In the genomic region with DNA sequence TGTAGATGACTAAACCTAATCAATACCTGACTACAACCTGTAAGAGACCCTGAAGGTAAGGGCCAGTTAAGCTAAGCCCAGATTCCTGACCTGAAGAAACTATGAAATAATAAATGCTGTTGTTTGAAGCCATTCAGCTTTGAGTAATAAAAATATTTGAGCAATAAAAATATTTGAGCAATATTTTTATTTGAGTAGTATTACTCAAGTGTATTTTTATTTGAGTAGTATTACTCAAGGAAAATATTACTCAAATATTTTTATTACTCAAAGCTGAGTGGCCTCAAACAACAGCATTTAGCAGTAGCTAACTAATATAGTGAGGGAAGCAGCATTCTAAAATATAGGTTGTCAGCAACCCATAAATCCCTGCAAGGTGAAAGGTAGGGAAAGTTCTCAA, we compare ENCODE assay signal across 21 cellular contexts.
A peak's percentile ranks its signal among the peaks of the same experiment; 100 is the strongest.
DNase-seq lines count a peak whose midpoint lies in the region; ATAC-seq, FAIRE-seq and TF ChIP-seq lines count a peak whose summit lies in the region.
"Had no signal": no experiment of that assay in that cellular context is flagged by ENCODE, and none has a peak within 500 bp of the region (broad histone marks: within the 10 kb centered on the region; RNA-seq: fewer than 3 reads in every experiment).

No MANE protein-coding gene starts in this region.

- H3K4me3 ChIP-seq in A549 (no peak overlapping the region), PC-3 (ENCODE audit: low read length) (no peak overlapping the region)
- H3K4me3 ChIP-seq: BLaER1 treated with 17β-estradiol and CSF1 and Interleukin-3, amounts not matched to agents 10 nM and 100 nM had no signal

- H3K9ac ChIP-seq in PC-3 (ENCODE audit: low read length), result no peak overlapping the region
- H3K9ac ChIP-seq: BLaER1 treated with 17β-estradiol and CSF1 and Interleukin-3, amounts not matched to agents 10 nM and 100 nM had no signal

- POLR2A ChIA-PET in A549 (lab: Yijun Ruan, JAX) (interaction anchor here (0.6 to 1.2 kb wide), 3 partner anchors 139 to 144 kb away, joined by 3 read pairs; partner anchors contain the start of gene RARB), PC-3 (lab: Charles Lee; ENCODE audit: unreplicated experiment) (no interaction called here)

- H3K9me3 ChIP-seq in A549 (no peaks in the 10 kb centered on the region), PC-3 (ENCODE audit: low read length) (peaks cover 11% of the 10 kb centered on the region)
- H3K9me3 ChIP-seq: BLaER1 treated with 17β-estradiol and CSF1 and Interleukin-3, amounts not matched to agents 10 nM and 100 nM; Caco-2 had no signal

- TF ChIP-seq POLR2A in A549 (IDR thresholded peaks at IDR 0.05; ENCODE audit: low read length), result no peak

- CTCF ChIA-PET in A549 (lab: Yijun Ruan, JAX) (no interaction called here), PC-3 (lab: Charles Lee) (no interaction called here)

- no peaks in the 10 kb centered on the region for H4K20me1 ChIP-seq in PC-3 (ENCODE audit: low read length)
- H4K20me1 ChIP-seq: BLaER1 treated with 17β-estradiol and CSF1 and Interleukin-3, amounts not matched to agents 10 nM and 100 nM had no signal

- in situ Hi-C loops in GM13977 (cut with MboI; ENCODE audit: low pct_unique_long_range_greater_than_20kb, low sequenced_read_pairs, unreplicated experiment), result no loop called here

- no peaks in the 10 kb centered on the region for H3K79me2 ChIP-seq in PC-3 (ENCODE audit: low read length)

- ATAC-seq in A549 (peak; percentile 33 to 47; a peak in 2 of 6 replicates), PC-3 (peak; percentile 59)
- ATAC-seq in stimulated activated naive B cell treated with anti-CD40 and anti-IgM and Interleukin-4, amounts not matched to agents 10 μg/mL and 1 μg/mL and 100 μg/mL, for 72 hours (replicated peaks), result no peak
- ATAC-seq: CD8-positive, alpha-beta T cell had no signal

- intact Hi-C loops in PC-3 (cut with micrococcal nuclease), result no loop called here

- DNase-seq in A549 (ENCODE audit: low read depth in 1 of 2, low spot score in 1 of 2) (no peak), PC-3 (peak; percentile 31), stromal cell of bone marrow (ENCODE audit: low read depth) (peak; percentile 3), GM13977 (ENCODE audit: low spot score) (no peak)
- no peak for DNase-seq in stimulated activated naive B cell treated with anti-CD40 and anti-IgM and Interleukin-4, amounts not matched to agents 10 μg/mL and 1 μg/mL and 100 μg/mL, for 72 hours
- DNase-seq: 8988T; AML-193; Caco-2; Calu3; CD4-positive, alpha-beta T cell; CD8-positive, alpha-beta T cell; DMS79 treated with DMSO at 0.1 percent for 48 hours; GF-D8 had no signal

- peaks cover 11% of the 10 kb centered on the region; the same call in 2 of the 3 replicates for H3K4me1 ChIP-seq in A549
- H3K4me1 ChIP-seq in PC-3 (ENCODE audit: insufficient read depth, low read length), result 0 out of 2 replicates have a peak, but pooled peaks cover 5% of the 10 kb centered on the region
- H3K4me1 ChIP-seq: Caco-2 had no signal

- TF ChIP-seq CTCF in A549 (IDR thresholded peaks at IDR 0.05) (no peak), PC-3 (conservative IDR thresholded peaks at IDR 0.05; ENCODE audit: low read depth, low read length) (no peak), GM13977 (IDR thresholded peaks at IDR 0.05; ENCODE audit: extremely low read depth, insufficient read depth, missing control alignments) (no peak)

- H3K9me3 Mint-ChIP-seq in stimulated activated naive B cell treated with anti-CD40 and anti-IgM and Interleukin-4, amounts not matched to agents 10 μg/mL and 1 μg/mL and 100 μg/mL, for 72 hours, result peaks cover 4 to 6% of the 10 kb centered on the region in 2 donors
- H3K9me3 Mint-ChIP-seq: CD4-positive, alpha-beta T cell had no signal

- H3K27me3 ChIP-seq in PC-3 (ENCODE audit: low read length), result 0 out of 2 replicates have a peak, but pooled peaks cover 4% of the 10 kb centered on the region
- H3K27me3 ChIP-seq: BLaER1 treated with 17β-estradiol and CSF1 and Interleukin-3, amounts not matched to agents 10 nM and 100 nM had no signal

- no peak for TF ChIP-seq RAD21 in A549 (conservative IDR thresholded peaks at IDR 0.05 in 1 of 2, IDR thresholded peaks at IDR 0.05 in 1 of 2)

- no peak overlapping the region for H3K27ac ChIP-seq in A549
- H3K27ac ChIP-seq in PC-3 (ENCODE audit: low read length), result no peak overlapping the region
- H3K27ac ChIP-seq: BLaER1 treated with 17β-estradiol and CSF1 and Interleukin-3, amounts not matched to agents 10 nM and 100 nM; C4-2B had no signal

- no TSS peak for BruUV-seq in PC-3 (replicated peaks; lab: Mats Ljungman, UMichigan)

- no peaks in the 10 kb centered on the region for H3K4me1 Mint-ChIP-seq in stimulated activated naive B cell treated with anti-CD40 and anti-IgM and Interleukin-4, amounts not matched to agents 10 μg/mL and 1 μg/mL and 100 μg/mL, for 72 hours
- H3K4me1 Mint-ChIP-seq: B cell had no signal

- H3K27me3 Mint-ChIP-seq in stimulated activated naive B cell treated with anti-CD40 and anti-IgM and Interleukin-4, amounts not matched to agents 10 μg/mL and 1 μg/mL and 100 μg/mL, for 72 hours, result no peaks in the 10 kb centered on the region
- H3K27me3 Mint-ChIP-seq: B cell; CD4-positive, alpha-beta T cell had no signal

- no peak overlapping the region for H3K4me2 ChIP-seq in A549
- no peak overlapping the region for H3K4me2 ChIP-seq in PC-3 (ENCODE audit: low read length)

- H3K4me3 Mint-ChIP-seq in stimulated activated naive B cell treated with anti-CD40 and anti-IgM and Interleukin-4, amounts not matched to agents 10 μg/mL and 1 μg/mL and 100 μg/mL, for 72 hours, result no peak overlapping the region
- H3K4me3 Mint-ChIP-seq: B cell; CD4-positive, alpha-beta T cell; CD8-positive, alpha-beta T cell had no signal

- H3K36me3 Mint-ChIP-seq in stimulated activated naive B cell treated with anti-CD40 and anti-IgM and Interleukin-4, amounts not matched to agents 10 μg/mL and 1 μg/mL and 100 μg/mL, for 72 hours, result no peaks in the 10 kb centered on the region
- H3K36me3 Mint-ChIP-seq: CD8-positive, alpha-beta T cell had no signal

- H3F3A ChIP-seq in PC-3 (ENCODE audit: low read length, unreplicated experiment), result no peaks in the 10 kb centered on the region

- H2AFZ ChIP-seq in PC-3 (ENCODE audit: low read length), result no peak overlapping the region

- no peaks in the 10 kb centered on the region for H3K36me3 ChIP-seq in PC-3 (ENCODE audit: low read depth, low read length)
- H3K36me3 ChIP-seq: BLaER1 treated with 17β-estradiol and CSF1 and Interleukin-3, amounts not matched to agents 10 nM and 100 nM had no signal

- no peak for FAIRE-seq in A549 (lab: Jason Lieb, UNC)
- FAIRE-seq: A204.1, D721Med, G401.6, GM12891, GM18507 had no signal

- no peak overlapping the region for H3K27ac Mint-ChIP-seq in stimulated activated naive B cell treated with anti-CD40 and anti-IgM and Interleukin-4, amounts not matched to agents 10 μg/mL and 1 μg/mL and 100 μg/mL, for 72 hours
- H3K27ac Mint-ChIP-seq: B cell; CD4-positive, alpha-beta T cell; CD8-positive, alpha-beta T cell had no signal

- no peaks in the 10 kb centered on the region for H3K9me2 ChIP-seq in PC-3 (replicated peaks; ENCODE audit: low read length)

- TF ChIP-seq EP300 in A549 (IDR thresholded peaks at IDR 0.05), result no peak

TF ChIP-seq in A549, 52 proteins besides CTCF, POLR2A, EP300 and RAD21:
- TF ChIP-seq HES2 (IDR thresholded peaks at IDR 0.05), result peak; percentile 16; the same call in 1 of the 2 replicates
- no peak for TF ChIP-seq HOXA7 (CRISPR knock-in tag; IDR thresholded peaks at IDR 0.05)
- no peak for TF ChIP-seq FOSL2 (IDR thresholded peaks at IDR 0.05)
- TF ChIP-seq FOSL2 (CRISPR knock-in tag; IDR thresholded peaks at IDR 0.05), result peak; percentile 13; the same call in 1 of the 2 replicates
- TF ChIP-seq JUNB (IDR thresholded peaks at IDR 0.05), result peak; percentile 74; the same call in 1 of the 2 replicates
- TF ChIP-seq CEBPB (IDR thresholded peaks at IDR 0.05), result peak in 1 of 2 experiments; percentile 67; a peak in 2 of 4 replicates

Comparison
In these comparisons a context has a peak if more than half of its experiments do, and no peak if none do; other contexts are left out.
1. ATAC-seq: peak in A549 (2 of 2) and PC-3 (single experiment); none in stimulated activated naive B cell treated with anti-CD40 and anti-IgM and Interleukin-4, amounts not matched to agents 10 μg/mL and 1 μg/mL and 100 μg/mL, for 72 hours (0 of 2).
2. DNase-seq: peak in PC-3 (single experiment) and stromal cell of bone marrow (single experiment); none in A549 (0 of 2), stimulated activated naive B cell treated with anti-CD40 and anti-IgM and Interleukin-4, amounts not matched to agents 10 μg/mL and 1 μg/mL and 100 μg/mL, for 72 hours (single experiment) and GM13977 (single experiment).